ENCODE assay signal across 8 cellular contexts in genomic region chr6:20173833-20174796, GRCh38. TPM values are rescaled to one million over a fixed set of nuclear protein-coding genes. Genes with fewer than 3 reads are reported as not detected.
DNase-seq lines count a peak whose midpoint lies in the region; ATAC-seq and TF ChIP-seq lines count a peak whose summit lies in the region.

No MANE protein-coding gene starts in this region.

- intact Hi-C loops in spleen (cut with DNase I; ENCODE audit: low total_unique reads), result no loop called here

- H3K36me3 Mint-ChIP-seq in activated naive CD4-positive, alpha-beta T cell treated with anti-CD3 and anti-CD28 coated beads, Interleukin-2, amount 10 ng/mL, durations not matched to agents 7 days and 5 days, result peaks cover 12% of the 10 kb centered on the region
- H3K36me3 Mint-ChIP-seq in T-cell, result peaks cover 17% of the 10 kb centered on the region

- peak overlapping the region; percentile 84 for H3K27ac Mint-ChIP-seq in activated naive CD4-positive, alpha-beta T cell treated with anti-CD3 and anti-CD28 coated beads, Interleukin-2, amount 10 ng/mL, durations not matched to agents 7 days and 5 days
- peak overlapping the region; percentile 36 to 73 for H3K27ac Mint-ChIP-seq in T-cell

- peaks cover 25% of the 10 kb centered on the region for H3K4me1 Mint-ChIP-seq in activated naive CD4-positive, alpha-beta T cell treated with anti-CD3 and anti-CD28 coated beads, Interleukin-2, amount 10 ng/mL, durations not matched to agents 7 days and 5 days
- peaks cover 24 to 36% (median 25%) of the 10 kb centered on the region in 3 donors for H3K4me1 Mint-ChIP-seq in T-cell

- in situ Hi-C loops in G401 (cut with HindIII; ENCODE audit: low sequenced_read_pairs), result no loop called here

- H3K4me3 Mint-ChIP-seq in activated naive CD4-positive, alpha-beta T cell treated with anti-CD3 and anti-CD28 coated beads, Interleukin-2, amount 10 ng/mL, durations not matched to agents 7 days and 5 days, result no peak overlapping the region
- peak overlapping the region in 2 of 3 donors; percentile 42 to 50 for H3K4me3 Mint-ChIP-seq in T-cell

- no peak for DNase-seq in activated naive CD4-positive, alpha-beta T cell treated with anti-CD3 and anti-CD28 coated beads, Interleukin-2, amount 10 ng/mL, durations not matched to agents 7 days and 5 days
- DNase-seq in activated naive CD4-positive, alpha-beta T cell treated with anti-CD3 and anti-CD28 coated beads, Interleukin-2, amount 50 U/mL, for 16 hours, result no peak
- DNase-seq in T-cell (no peak), spleen (no peak), G401 (ENCODE audit: low spot score) (no peak), cerebellar cortex (ENCODE audit: low spot score) (no peak)
- no peak for DNase-seq in stimulated activated CD4-positive, alpha-beta T cell treated with anti-CD3 and anti-CD28 coated beads, Interleukin-15, amount 100 ng/mL, for 24 hours

- TF ChIP-seq POLR2A in spleen (IDR thresholded peaks at IDR 0.05), result no peak

- POLR2A ChIA-PET in T-cell (lab: Charles Lee), result no interaction called here

- H3K36me3 ChIP-seq in spleen, result no peaks in the 10 kb centered on the region

- H3K27ac ChIP-seq in spleen, result peak overlapping the region in 7 of 8 donors; percentile 52 to 90 (median 78)

- CTCF ChIA-PET in activated naive CD4-positive, alpha-beta T cell treated with anti-CD3 and anti-CD28 coated beads, Interleukin-2, amount 10 ng/mL, durations not matched to agents 7 days and 5 days (lab: Charles Lee), result no interaction called here
- CTCF ChIA-PET in T-cell (lab: Charles Lee), result no interaction called here

- peaks cover 0 to under 1% (median 0%) of the 10 kb centered on the region in 8 donors for H3K9me3 ChIP-seq in spleen

- WGBS in spleen, 5 donors, result 39 to 72% (median 43%) methylated on average over 13 of the region's 13 CpGs

- ATAC-seq in HG03095 (IDR thresholded peaks at IDR 0.05; ENCODE audit: unreplicated experiment), result peak; percentile 58
- peak; percentile 67 to 86 (median 80) for ATAC-seq in T-cell (replicated peaks in 1 of 4)

- no peaks in the 10 kb centered on the region for H3K27me3 Mint-ChIP-seq in activated naive CD4-positive, alpha-beta T cell treated with anti-CD3 and anti-CD28 coated beads, Interleukin-2, amount 10 ng/mL, durations not matched to agents 7 days and 5 days
- H3K27me3 Mint-ChIP-seq in T-cell, result no peaks in the 10 kb centered on the region

- peaks cover 0 to 47% (median 13%) of the 10 kb centered on the region in 6 donors for H3K4me1 ChIP-seq in spleen

- no peak for TF ChIP-seq CTCF in spleen (IDR thresholded peaks at IDR 0.05 in 8 of 11, conservative IDR thresholded peaks at IDR 0.05 in 3 of 11)

- H3K4me3 ChIP-seq in spleen, result peak overlapping the region in 1 of 8 donors; percentile 41

- no peaks in the 10 kb centered on the region for H3K9me3 Mint-ChIP-seq in activated naive CD4-positive, alpha-beta T cell treated with anti-CD3 and anti-CD28 coated beads, Interleukin-2, amount 10 ng/mL, durations not matched to agents 7 days and 5 days
- H3K9me3 Mint-ChIP-seq in T-cell, result no peaks in the 10 kb centered on the region

- no peaks in the 10 kb centered on the region for H3K27me3 ChIP-seq in spleen (replicated peaks in 1 of 7)

RNA-seq across cellular contexts. Expression of gene MBOAT1, which starts 38.2 kb away (rescaled TPM):
- total RNA-seq in T-cell (10 to 100 TPM in 3 of 5 donors, 1 to 10 TPM in 2; 8.3 to 21.5 (median 12.0) TPM), spleen (10 to 100 TPM in 6 of 7 donors, 1 to 10 TPM in 1; 9.1 to 14.9 (median 12.6) TPM)
- polyA plus RNA-seq in spleen, result 1 to 10 TPM; 1.0 to 1.8 (median 1.1) TPM
- 1.2 and 1.9 TPM in 2 replicates for total RNA-seq in G401 (2014; rRNA removed; shearing (Covaris generic))
